ENCODE assay signal across 22 cellular contexts in the genomic region with DNA sequence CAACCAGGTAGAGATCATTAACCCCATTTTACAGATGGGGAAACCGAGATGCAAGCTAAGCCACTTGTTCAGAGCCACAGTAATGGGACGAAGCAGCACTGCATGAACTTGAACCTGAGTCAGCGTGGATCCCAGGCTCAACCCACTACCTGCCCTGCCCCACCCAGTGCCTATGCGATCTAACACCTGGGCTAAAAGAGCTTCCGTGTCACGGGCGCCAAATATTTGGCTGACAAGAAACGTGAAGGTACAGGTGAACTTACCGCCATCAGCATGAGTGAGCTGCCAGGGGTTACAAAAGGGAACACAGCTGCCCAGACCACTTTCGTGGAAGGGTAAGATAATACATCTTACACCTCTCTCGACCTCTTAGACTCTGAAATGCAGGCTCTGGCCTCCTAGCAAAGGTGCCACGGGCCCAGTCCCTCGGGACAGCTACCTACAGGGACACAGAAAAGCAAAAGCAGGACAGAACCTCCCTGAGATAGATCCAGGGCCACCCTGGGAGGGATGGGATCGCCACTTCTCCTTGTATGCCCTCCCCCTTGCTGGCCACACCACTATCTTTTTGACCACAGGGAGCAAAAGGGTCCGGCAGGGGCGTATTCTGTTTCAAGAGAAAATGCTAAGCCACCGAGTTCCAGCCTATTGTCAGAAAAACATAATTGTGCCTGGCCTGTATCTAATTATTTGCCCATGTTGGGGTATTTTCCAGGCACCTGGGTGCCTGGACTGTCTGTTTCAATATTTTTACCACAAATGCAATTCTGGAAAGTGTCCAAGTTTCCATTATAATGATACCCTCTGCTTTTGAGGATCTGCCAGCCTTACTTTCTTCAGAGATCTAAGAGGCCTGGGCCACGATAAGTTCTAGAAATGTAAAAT. TPM values are rescaled to one million over a fixed set of nuclear protein-coding genes. Genes with fewer than 3 reads are reported as not detected.
A peak's percentile ranks its signal among the peaks of the same experiment; 100 is the strongest.
DNase-seq lines count a peak whose midpoint lies in the region; ATAC-seq and TF ChIP-seq lines count a peak whose summit lies in the region.
"Had no signal": no experiment of that assay in that cellular context is flagged by ENCODE, and none has a peak within 500 bp of the region (broad histone marks: within the 10 kb centered on the region; RNA-seq: fewer than 3 reads in every experiment).

No MANE protein-coding gene starts in this region.

- H3K9me3 ChIP-seq in spleen = no peaks in the 10 kb centered on the region
- no peaks in the 10 kb centered on the region for H3K9me3 ChIP-seq in Peyer's patch
- H3K9me3 ChIP-seq: left ventricle myocardium inferior, SJSA1, upper lobe of left lung had no signal

- DNase-seq in H7 = peak; percentile 25
- peak; percentile 77 for DNase-seq in NCI-H2227 treated with DMSO at 0.1 percent for 48 hours (lab: John Stamatoyannopoulos, UW)
- DNase-seq in dorsolateral prefrontal cortex = no peak
- DNase-seq in spleen = no peak
- DNase-seq in Peyer's patch = no peak
- DNase-seq in Right ventricle myocardium inferior (ENCODE audit: missing footprints) = no peak
- DNase-seq: activated B cell treated with CpG ODN at 0.5 μM for 24 hours; activated CD4-positive, alpha-beta memory T cell treated with anti-CD3 and anti-CD28 coated beads for 36 hours; activated naive CD4-positive, alpha-beta T cell treated with Interleukin-2 at 50 U/mL for 16 hours; AML-193; H9; left ventricle myocardium inferior; NCI-H187 treated with DMSO at 0.1 percent for 48 hours; NCI-H524; PC-3; retina had no signal

- TF ChIP-seq CTCF in dorsolateral prefrontal cortex (IDR thresholded peaks at IDR 0.05 in 54 of 56, conservative IDR thresholded peaks at IDR 0.05 in 2 of 56; ENCODE audit: low read depth in 1 of 56, partially characterized antibody in 56 of 56) (no peak), spleen (IDR thresholded peaks at IDR 0.05 in 8 of 11, conservative IDR thresholded peaks at IDR 0.05 in 3 of 11) (no peak), Peyer's patch (IDR thresholded peaks at IDR 0.05) (no peak)

- H3K4me3 ChIP-seq in H7 (ENCODE audit: insufficient read depth, low read depth, low read length) (no peak overlapping the region), dorsolateral prefrontal cortex (peak overlapping the region in 4 of 59 donors; percentile 20 to 76 (median 35)), spleen (peak overlapping the region in 2 of 8 donors; percentile 6 to 87), Peyer's patch (no peak overlapping the region)
- H3K4me3 ChIP-seq: GM12878, left ventricle myocardium inferior, SJSA1, upper lobe of left lung had no signal

- H3K36me3 ChIP-seq in H7 (replicated peaks; ENCODE audit: control insufficient read depth, insufficient read depth, low read length) = no peaks in the 10 kb centered on the region
- peaks cover 0 to 52% (median 0%) of the 10 kb centered on the region in 6 donors for H3K36me3 ChIP-seq in spleen
- no peaks in the 10 kb centered on the region for H3K36me3 ChIP-seq in Peyer's patch
- H3K36me3 ChIP-seq: left ventricle myocardium inferior, SJSA1, upper lobe of left lung had no signal

- intact Hi-C loops in dorsolateral prefrontal cortex (cut with DNase I) (no loop called here), spleen (cut with DNase I; ENCODE audit: low total_unique reads) (no loop called here), Right ventricle myocardium inferior (cut with DNase I) (no loop called here)

- ATAC-seq in HG03439 (IDR thresholded peaks at IDR 0.05; ENCODE audit: unreplicated experiment) (no peak), Right ventricle myocardium inferior (no peak), GM21529 (IDR thresholded peaks at IDR 0.05; ENCODE audit: unreplicated experiment) (no peak)
- ATAC-seq: GM12878; PC-3; stimulated activated effector memory CD8-positive, alpha-beta T cell treated with anti-CD3 and anti-CD28 coated beads, Interleukin-12 subunit alpha, Interleukin-12 subunit beta, amount 100 ng/mL, for 72 hours had no signal

- H3K4me1 ChIP-seq in spleen (peaks cover 5 to 98% (median 53%) of the 10 kb centered on the region in 6 donors), Peyer's patch (peaks cover 0 to 46% (median 7%) of the 10 kb centered on the region in 4 donors)
- H3K4me1 ChIP-seq: SJSA1 had no signal

- TF ChIP-seq POLR2A in spleen (IDR thresholded peaks at IDR 0.05) (no peak), Peyer's patch (IDR thresholded peaks at IDR 0.05) (no peak)

- H3K27me3 ChIP-seq in H7 (ENCODE audit: control insufficient read depth, insufficient read depth, low read length) (peaks cover 16% of the 10 kb centered on the region), dorsolateral prefrontal cortex (peaks cover 0 to 24% (median 0%) of the 10 kb centered on the region in 45 donors), spleen (replicated peaks in 1 of 7) (peaks cover 0 to 17% (median under 1%) of the 10 kb centered on the region in 7 donors), Peyer's patch (no peaks in the 10 kb centered on the region)

- WGBS in spleen, 5 donors = 80 to 88% (median 85%) methylated on average over 18 of the region's 18 CpGs

- H3K27ac ChIP-seq in dorsolateral prefrontal cortex = peak overlapping the region in 38 of 59 donors; percentile 7 to 94 (median 68)
- peak overlapping the region in 5 of 8 donors; percentile 46 to 99 (median 94) for H3K27ac ChIP-seq in spleen
- peak overlapping the region in 1 of 4 donors; percentile 42 for H3K27ac ChIP-seq in Peyer's patch
- H3K27ac ChIP-seq: left ventricle myocardium inferior, SJSA1 had no signal

RNA-seq across cellular contexts. Expression of a gene that starts 6.4 kb away (rescaled TPM):
- total RNA-seq in H7 (2014; rRNA removed; shearing (Covaris generic)) = 15.7 and 18.4 TPM in 2 replicates
- total RNA-seq in dorsolateral prefrontal cortex = 10 to 100 TPM; 24.1 to 81.5 (median 53.1) TPM
- 100 to 1,000 TPM in 6 of 7 donors, 10 to 100 TPM in 1; 78.3 to 133 (median 107) TPM for total RNA-seq in spleen
- polyA plus RNA-seq in spleen = 10 to 100 TPM in 1 of 3 donors, 1 to 10 TPM in 2; 6.1 to 10.6 (median 6.3) TPM
- 10 to 100 TPM in 2 of 4 donors, 1 to 10 TPM in 2; 3.9 to 55.3 (median 10.9) TPM for total RNA-seq in Peyer's patch
- total RNA-seq in Right ventricle myocardium inferior = 3.8 TPM

Comparison
In these comparisons a context has a peak if more than half of its experiments do, and no peak if none do; other contexts are left out.
1. DNase-seq: peak in H7 (single experiment) and NCI-H2227 treated with DMSO at 0.1 percent for 48 hours (single experiment); none in dorsolateral prefrontal cortex (0 of 10), spleen (single experiment), Peyer's patch (0 of 3) and Right ventricle myocardium inferior (single experiment).